Comparison of ENCODE assay signal across 13 cellular contexts in genomic region chr11:23564370-23564769, GRCh38.
DNase-seq lines count a peak whose midpoint lies in the region; ATAC-seq and TF ChIP-seq lines count a peak whose summit lies in the region.
"Had no signal": no experiment of that assay in that cellular context is flagged by ENCODE, and none has a peak within 500 bp of the region (broad histone marks: within the 10 kb centered on the region; RNA-seq: fewer than 3 reads in every experiment).

No MANE protein-coding gene starts in this region.

- H3K27me3 ChIP-seq in osteoblast (ENCODE audit: insufficient read depth, low read length), result no peaks in the 10 kb centered on the region
- no peaks in the 10 kb centered on the region for H3K27me3 ChIP-seq in trophoblast cell (ENCODE audit: insufficient read depth, low read length)

- H2BK120ac ChIP-seq in trophoblast cell (ENCODE audit: insufficient read depth, low read length, poor library complexity), result no peak overlapping the region

- ATAC-seq in GM18867 (IDR thresholded peaks at IDR 0.05; ENCODE audit: unreplicated experiment) (peak; percentile 43), HG02610 (IDR thresholded peaks at IDR 0.05; ENCODE audit: unreplicated experiment) (no peak)
- ATAC-seq in effector memory CD8-positive, alpha-beta T cell (replicated peaks), result peak; percentile 52

- no peak overlapping the region for H3K9ac ChIP-seq in trophoblast cell (ENCODE audit: low read length)

- DNase-seq in NCI-H2081 treated with DMSO at 0.1 percent for 48 hours (lab: John Stamatoyannopoulos, UW), result peak; percentile 94
- DNase-seq in effector memory CD8-positive, alpha-beta T cell, result no peak
- DNase-seq in osteoblast (ENCODE audit: insufficient read length, low spot score, missing footprints), result peak; percentile 9
- DNase-seq in NCI-H2107 treated with DMSO at 0.1 percent for 48 hours (lab: John Stamatoyannopoulos, UW; ENCODE audit: unreplicated experiment), result no peak
- DNase-seq in trophoblast cell, result no peak
- DNase-seq: CD4-positive, CD25-positive, alpha-beta regulatory T cell; HCEC 1CT; NCI-H1436 treated with DMSO at 0.1 percent for 48 hours; SHP77 treated with DMSO at 0.1 percent for 48 hours had no signal

- no peak overlapping the region for H3K27ac Mint-ChIP-seq in effector memory CD8-positive, alpha-beta T cell
- H3K27ac Mint-ChIP-seq: B cell; CD4-positive, CD25-positive, alpha-beta regulatory T cell; T-helper 1 cell treated with Interleukin-12 subunit alpha and Interleukin-12 subunit beta and Interleukin-4 antibody, amounts not matched to agents 30 μg/mL and 1 μg/mL, for 36 hours had no signal

- H3K36me3 ChIP-seq in osteoblast (ENCODE audit: insufficient read depth, low read length) (no peaks in the 10 kb centered on the region), trophoblast cell (ENCODE audit: control insufficient read depth in 1 of 2, insufficient read depth in 2 of 2, low read length in 2 of 2) (no peaks in the 10 kb centered on the region)

- no peak overlapping the region for H3K14ac ChIP-seq in trophoblast cell (ENCODE audit: low read length)

- no peaks in the 10 kb centered on the region for H3K79me1 ChIP-seq in trophoblast cell (ENCODE audit: low read length)

- no peak overlapping the region for H3K18ac ChIP-seq in trophoblast cell (ENCODE audit: low read length)

- H2BK12ac ChIP-seq in trophoblast cell (ENCODE audit: low read length), result no peak overlapping the region

- no peak overlapping the region for H4K91ac ChIP-seq in trophoblast cell (ENCODE audit: low read depth, low read length)

- WGBS in trophoblast cell (ENCODE audit: extremely low coverage, insufficient coverage, insufficient read length), result no CpG with 5 or more reads among the region's 2 CpGs

- H3K4me1 ChIP-seq in osteoblast (ENCODE audit: insufficient read depth, low read length), result no peaks in the 10 kb centered on the region
- no peaks in the 10 kb centered on the region for H3K4me1 ChIP-seq in trophoblast cell (ENCODE audit: control insufficient read depth in 1 of 2, insufficient read depth in 2 of 2, low read length in 2 of 2)

- no peak overlapping the region for H4K12ac ChIP-seq in trophoblast cell (ENCODE audit: low read depth, low read length)

- no peak overlapping the region for H2BK5ac ChIP-seq in trophoblast cell (ENCODE audit: low read depth, low read length, poor library complexity)

- no peak overlapping the region for H3K4me3 ChIP-seq in osteoblast (ENCODE audit: insufficient read depth, low read length)
- no peak overlapping the region for H3K4me3 ChIP-seq in trophoblast cell (ENCODE audit: low read depth, low read length)

- H3K9me3 ChIP-seq in osteoblast (ENCODE audit: low read depth, low read length) (peaks cover 2% of the 10 kb centered on the region), trophoblast cell (ENCODE audit: insufficient read depth, low read depth, low read length) (no peaks in the 10 kb centered on the region)

- peaks cover 0 to 2% of the 10 kb centered on the region in 2 donors for H3K9me3 Mint-ChIP-seq in effector memory CD8-positive, alpha-beta T cell

- no peak overlapping the region for H3K4ac ChIP-seq in trophoblast cell (ENCODE audit: low read depth, low read length)

- no peak overlapping the region for H3K4me3 Mint-ChIP-seq in effector memory CD8-positive, alpha-beta T cell
- H3K4me3 Mint-ChIP-seq: B cell; CD4-positive, CD25-positive, alpha-beta regulatory T cell; T-helper 1 cell treated with Interleukin-12 subunit alpha and Interleukin-12 subunit beta and Interleukin-4 antibody, amounts not matched to agents 30 μg/mL and 1 μg/mL, for 36 hours had no signal

- peak overlapping the region; percentile 24 for H3K4me2 ChIP-seq in osteoblast (ENCODE audit: insufficient read depth, low read length)
- H3K4me2 ChIP-seq in trophoblast cell (ENCODE audit: low read length), result no peak overlapping the region

- no peak for TF ChIP-seq CTCF in osteoblast (IDR thresholded peaks at IDR 0.05; ENCODE audit: extremely low read depth, low read depth, low read length)

- H3K23ac ChIP-seq in trophoblast cell (ENCODE audit: low read length), result no peak overlapping the region

- no peaks in the 10 kb centered on the region for H4K20me1 ChIP-seq in osteoblast (ENCODE audit: insufficient read depth, low read length)

- peak overlapping the region; percentile 5 for H2AFZ ChIP-seq in osteoblast (ENCODE audit: low read length)
- no peak overlapping the region for H2AFZ ChIP-seq in trophoblast cell (ENCODE audit: insufficient read depth, low read length, poor library complexity)

- H3K27me3 Mint-ChIP-seq in effector memory CD8-positive, alpha-beta T cell, result no peaks in the 10 kb centered on the region
- H3K27me3 Mint-ChIP-seq: B cell; CD4-positive, CD25-positive, alpha-beta regulatory T cell had no signal

- no peak overlapping the region for H4K8ac ChIP-seq in trophoblast cell (ENCODE audit: low read depth, low read length)

- no peaks in the 10 kb centered on the region for H3K36me3 Mint-ChIP-seq in effector memory CD8-positive, alpha-beta T cell (ENCODE audit: insufficient read depth)
- H3K36me3 Mint-ChIP-seq: CD4-positive, CD25-positive, alpha-beta regulatory T cell had no signal

- H3K27ac ChIP-seq in osteoblast (ENCODE audit: low read depth, low read length) (no peak overlapping the region), trophoblast cell (ENCODE audit: low read depth, low read length) (no peak overlapping the region)

- peaks cover 0 to 3% of the 10 kb centered on the region in 2 donors for H3K4me1 Mint-ChIP-seq in effector memory CD8-positive, alpha-beta T cell (ENCODE audit: low read depth in 2 of 2)
- H3K4me1 Mint-ChIP-seq: CD4-positive, CD25-positive, alpha-beta regulatory T cell had no signal

- H2AK5ac ChIP-seq in trophoblast cell (ENCODE audit: low read length), result no peak overlapping the region

- H3K79me2 ChIP-seq in osteoblast (ENCODE audit: insufficient read depth, low read length) (no peaks in the 10 kb centered on the region), trophoblast cell (ENCODE audit: control insufficient read depth, insufficient read depth, low read length, poor library complexity) (no peaks in the 10 kb centered on the region)

Comparison
In these comparisons a context has a peak if more than half of its experiments do, and no peak if none do; other contexts are left out.
1. DNase-seq: peak in NCI-H2081 treated with DMSO at 0.1 percent for 48 hours (single experiment) and osteoblast (single experiment); none in effector memory CD8-positive, alpha-beta T cell (0 of 3), NCI-H2107 treated with DMSO at 0.1 percent for 48 hours (single experiment) and trophoblast cell (0 of 2).